Comparison of ENCODE assay signal across 8 cellular contexts in genomic region chr11:118145285-118146227, GRCh38. TPM values are rescaled to one million over a fixed set of nuclear protein-coding genes. Genes with fewer than 3 reads are reported as not detected.
DNase-seq lines count a peak whose midpoint lies in the region; ATAC-seq and TF ChIP-seq lines count a peak whose summit lies in the region.

No MANE protein-coding gene starts in this region.

- BruUV-seq in Caco-2 (replicated peaks; lab: Mats Ljungman, UMichigan) = no TSS peak

- H3K27me3 ChIP-seq in Caco-2 (replicated peaks; ENCODE audit: control insufficient read depth, insufficient read depth, low read length) = peaks cover 2% of the 10 kb centered on the region

- H3K4me1 Mint-ChIP-seq in Caco-2 (ENCODE audit: low read depth, unreplicated experiment) (peaks cover 17% of the 10 kb centered on the region), nephron progenitor cell (peaks cover 17% of the 10 kb centered on the region)

- peak overlapping the region; percentile 84 for H3K4me3 ChIP-seq in Caco-2 (ENCODE audit: low read depth, low read length)

- H3K36me3 Mint-ChIP-seq in Caco-2 (ENCODE audit: insufficient read depth, unreplicated experiment) (no peaks in the 10 kb centered on the region), nephron progenitor cell (ENCODE audit: low read depth) (no peaks in the 10 kb centered on the region)

- no peaks in the 10 kb centered on the region for H3K9me3 ChIP-seq in Caco-2

- H3K27me3 Mint-ChIP-seq in Caco-2 (ENCODE audit: insufficient read depth, unreplicated experiment) (peaks cover 13% of the 10 kb centered on the region), nephron progenitor cell (ENCODE audit: low read depth, poor library complexity) (peaks cover 98% of the 10 kb centered on the region)

- intact Hi-C loops in Caco-2 (cut with micrococcal nuclease; ENCODE audit: unreplicated experiment) = loop anchor here (1.0 to 10.0 kb wide), 9 partner anchors 26 to 509 kb away; no protein-coding TSS in a partner anchor

- DNase-seq in Caco-2 (peak; percentile 96 to 99), KG1 (lab: John Stamatoyannopoulos, UW) (peak; percentile 65), RPMI7951 (ENCODE audit: low read depth) (peak; percentile 52), fibroblast of the conjunctiva (ENCODE audit: low read depth) (peak; percentile 21), nephron progenitor cell (peak; percentile 93)
- DNase-seq in activated T-helper 9 cell treated with anti-CD3 and anti-CD28 coated beads, Interleukin-2, amount 50 U/mL, for 16 hours (ENCODE audit: low read depth) = peak; percentile 81
- DNase-seq in stimulated activated naive CD4-positive, alpha-beta T cell treated with Interleukin-2 at 50 U/mL for 16 hours (lab: John Stamatoyannopoulos, UW) = peak; percentile 86

- peak; percentile 98 to 99 for TF ChIP-seq CTCF in Caco-2 (IDR thresholded peaks at IDR 0.05; ENCODE audit: insufficient read depth in 1 of 2, low read depth in 1 of 2, low read length in 1 of 2, severe bottlenecking in 1 of 2, unreplicated experiment in 1 of 2)
- TF ChIP-seq CTCF in nephron progenitor cell (IDR thresholded peaks at IDR 0.05) = peak; percentile 93

- H3K4me3 Mint-ChIP-seq in Caco-2 (ENCODE audit: unreplicated experiment) (peak overlapping the region; percentile 81), nephron progenitor cell (peak overlapping the region; percentile 83)

- CTCF ChIA-PET in Caco-2 (lab: Charles Lee) = interaction anchor here (0.6 to 5.8 kb wide), 2 partner anchors 27 to 661 kb away, joined by 3 to 36 read pairs; no protein-coding TSS in a partner anchor

- H3K9me3 Mint-ChIP-seq in Caco-2 (ENCODE audit: unreplicated experiment) (no peaks in the 10 kb centered on the region), nephron progenitor cell (no peaks in the 10 kb centered on the region)

- H3K27ac Mint-ChIP-seq in Caco-2 (ENCODE audit: unreplicated experiment) = no peak overlapping the region
- no peak overlapping the region for H3K27ac Mint-ChIP-seq in nephron progenitor cell

- POLR2A ChIA-PET in Caco-2 (lab: Charles Lee) = no interaction called here

- peaks cover 7% of the 10 kb centered on the region for H3K4me1 ChIP-seq in Caco-2

- peak; percentile 65 for ATAC-seq in GM21528 (IDR thresholded peaks at IDR 0.05; ENCODE audit: low FRiP score, unreplicated experiment)

- no peaks in the 10 kb centered on the region for H3K36me3 ChIP-seq in Caco-2 (ENCODE audit: control insufficient read depth, insufficient read depth, low read length)

RNA-seq across cellular contexts. Expression of gene SCN4B, which starts 7.1 kb away (rescaled TPM):
- total RNA-seq in Caco-2 (2022) = 0.70 TPM in 2 replicates
- total RNA-seq in RPMI7951 (2014; rRNA removed; shearing (Covaris generic)) = 0.10 TPM in 1 of 2 replicates, not detected in the other

RNA-seq across cellular contexts. Expression of gene SCN2B, which starts 30.9 kb away (rescaled TPM):
- total RNA-seq in Caco-2 (2022) = 0.09 TPM in 1 of 2 replicates, not detected in the other
- not detected in 2 replicates for total RNA-seq in RPMI7951 (2014; rRNA removed; shearing (Covaris generic))

RNA-seq across cellular contexts. Expression of gene SMIM35, which starts 58.8 kb away (rescaled TPM):
- total RNA-seq in Caco-2 (2022) = not detected in 2 replicates
- total RNA-seq in RPMI7951 (2014; rRNA removed; shearing (Covaris generic)) = not detected in 2 replicates

Comparison
In these comparisons a context has a peak if more than half of its experiments do, and no peak if none do; other contexts are left out.
1. Peak in every context shown above with its lines: DNase-seq, ATAC-seq and H3K4me3 ChIP-seq.
2. DNase-seq: peak in every context shown above with its lines; median percentile 98 in Caco-2; 93 in nephron progenitor cell; 86 in stimulated activated naive CD4-positive, alpha-beta T cell treated with Interleukin-2 at 50 U/mL for 16 hours; 81 in activated T-helper 9 cell treated with anti-CD3 and anti-CD28 coated beads, Interleukin-2, amount 50 U/mL, for 16 hours; 65 in KG1; 52 in RPMI7951; 21 in fibroblast of the conjunctiva.